In genomic region chr9:137069508-137070071, GRCh38 we compare ENCODE assay signal across 1 cellular context.
TF ChIP-seq lines count a peak whose summit lies in the region.

No MANE protein-coding gene starts in this region.

TF ChIP-seq in HEK293T, 16 proteins besides CTCF, POLR2A, EP300 and RAD21:
- TF ChIP-seq HDGF (IDR thresholded peaks at IDR 0.05; ENCODE audit: borderline replicate concordance) (no peak), L3MBTL2 (conservative IDR thresholded peaks at IDR 0.05) (no peak), FOXM1 (IDR thresholded peaks at IDR 0.05; ENCODE audit: borderline replicate concordance) (no peak), LEF1 (IDR thresholded peaks at IDR 0.05; ENCODE audit: borderline replicate concordance) (no peak), CTBP1 (IDR thresholded peaks at IDR 0.05; ENCODE audit: borderline replicate concordance) (no peak), ARNT (IDR thresholded peaks at IDR 0.05) (no peak), SP1 (IDR thresholded peaks at IDR 0.05) (no peak), SUZ12 (IDR thresholded peaks at IDR 0.05) (no peak), TARDBP (IDR thresholded peaks at IDR 0.05) (no peak), BHLHE40 (IDR thresholded peaks at IDR 0.05; ENCODE audit: borderline replicate concordance) (no peak), PKNOX1 (IDR thresholded peaks at IDR 0.05) (no peak), FOXK2 (IDR thresholded peaks at IDR 0.05) (no peak), NFRKB (IDR thresholded peaks at IDR 0.05) (no peak), ZNF384 (IDR thresholded peaks at IDR 0.05) (no peak), FOXA1 (IDR thresholded peaks at IDR 0.05) (no peak), ELF4 (IDR thresholded peaks at IDR 0.05) (no peak)
